In the genomic region with DNA sequence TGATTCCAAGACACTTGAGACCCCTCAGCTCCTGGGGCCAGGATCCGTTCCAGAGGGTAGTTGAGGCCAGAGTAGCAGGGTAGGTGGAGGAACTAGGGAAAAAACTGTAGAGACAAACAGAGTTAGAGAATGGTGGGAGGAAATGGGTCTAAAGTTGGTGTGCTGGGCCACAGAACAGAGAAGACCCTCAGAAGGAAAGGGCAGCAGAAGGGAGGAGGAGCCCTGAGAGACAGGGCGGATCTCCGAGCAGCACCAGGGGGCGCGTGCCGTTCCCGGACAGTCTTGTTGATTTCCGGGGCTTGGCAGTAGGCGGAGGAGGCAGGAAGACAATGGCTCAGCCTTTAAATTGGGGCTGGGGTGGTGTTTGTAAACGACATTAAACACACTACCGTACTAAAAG, we compare ENCODE assay signal across 8 cellular contexts. TPM values are rescaled to one million over a fixed set of nuclear protein-coding genes. Genes with fewer than 3 reads are reported as not detected.
DNase-seq lines count a peak whose midpoint lies in the region; ATAC-seq and TF ChIP-seq lines count a peak whose summit lies in the region.

No MANE protein-coding gene starts in this region.

- H3K4me1 ChIP-seq in RWPE2 (ENCODE audit: insufficient read depth, poor library complexity, severe bottlenecking), result no peaks in the 10 kb centered on the region

- peak; percentile 23; the same call in 1 of the 2 replicates for TF ChIP-seq CTCF in GM12875 (IDR thresholded peaks at IDR 0.05; ENCODE audit: borderline replicate concordance, insufficient read depth, low read depth, low read length)
- peak; percentile 32 for TF ChIP-seq CTCF in RWPE2 (IDR thresholded peaks at IDR 0.05; ENCODE audit: poor library complexity, severe bottlenecking)
- TF ChIP-seq CTCF in fibroblast of mammary gland (conservative IDR thresholded peaks at IDR 0.05; ENCODE audit: control insufficient read depth, insufficient read depth, low read depth, low read length), result peak; percentile 12
- TF ChIP-seq CTCF in retinal pigment epithelial cell (conservative IDR thresholded peaks at IDR 0.05; ENCODE audit: low read depth, low read length), result peak; percentile 33

- DNase-seq in RWPE2 (ENCODE audit: low spot score) (no peak), fibroblast of mammary gland (ENCODE audit: low read depth) (no peak), retinal pigment epithelial cell (ENCODE audit: low read depth) (no peak), NCI-H2081 (lab: John Stamatoyannopoulos, UW) (no peak)

- peaks cover 48% of the 10 kb centered on the region for H3K27me3 ChIP-seq in RWPE2 (ENCODE audit: insufficient read depth, poor library complexity, severe bottlenecking)

- no peaks in the 10 kb centered on the region for H3K9me3 ChIP-seq in RWPE2 (ENCODE audit: severe bottlenecking)

- H3K4me3 ChIP-seq in GM12875 (ENCODE audit: low read depth, low read length) (no peak overlapping the region), RWPE2 (ENCODE audit: severe bottlenecking) (no peak overlapping the region), fibroblast of mammary gland (ENCODE audit: control insufficient read depth, low read depth, low read length) (no peak overlapping the region), retinal pigment epithelial cell (ENCODE audit: low read length) (no peak overlapping the region)

- H3K36me3 ChIP-seq in RWPE2 (ENCODE audit: low read depth), result no peaks in the 10 kb centered on the region

- ATAC-seq in RWPE2 (ENCODE audit: low read depth), result 0 out of 3 replicates have a peak, but pooled peaks have one; percentile 46
- no peak for ATAC-seq in HG03159 (IDR thresholded peaks at IDR 0.05; ENCODE audit: unreplicated experiment)
- ATAC-seq in HG03469 (IDR thresholded peaks at IDR 0.05; ENCODE audit: unreplicated experiment), result no peak
- ATAC-seq in esophagus mucosa, result no peak

- no peak overlapping the region for H3K27ac ChIP-seq in RWPE2 (ENCODE audit: poor library complexity, severe bottlenecking)

RNA-seq across cellular contexts. Expression of a gene that starts 2.4 kb away (rescaled TPM):
- total RNA-seq in esophagus mucosa, result 0.40 TPM
